17 cellular contexts compared by ENCODE assay signal in genomic region chr16:85204242-85205010, GRCh38.
A peak's percentile ranks its signal among the peaks of the same experiment; 100 is the strongest.
DNase-seq lines count a peak whose midpoint lies in the region; ATAC-seq and TF ChIP-seq lines count a peak whose summit lies in the region.
"Had no signal": no experiment of that assay in that cellular context is flagged by ENCODE, and none has a peak within 500 bp of the region (broad histone marks: within the 10 kb centered on the region; RNA-seq: fewer than 3 reads in every experiment).

No MANE protein-coding gene starts in this region.

- peak; percentile 91 for DNase-seq in EH (ENCODE audit: low read depth)
- DNase-seq in RWPE2 (ENCODE audit: low spot score) = no peak
- peak; percentile 81 for DNase-seq in epithelial cell of esophagus (ENCODE audit: low read depth)
- DNase-seq in osteoblast (ENCODE audit: insufficient read length, low spot score, missing footprints) = peak; percentile 98
- no peak for DNase-seq in WERI-Rb-1
- DNase-seq: activated B cell treated with CpG ODN at 0.5 μM for 24 hours; activated T-cell treated with anti-CD3 and anti-CD28 coated beads for 4 hours; amygdala; C1 segment of cervical spinal cord; endodermal cell; NCI-H187 treated with DMSO at 0.1 percent for 48 hours; NCI-H774; stimulated activated CD4-positive, alpha-beta T cell treated with anti-CD3 and anti-CD28 coated beads, Interleukin-1b, Interleukin-23, amount 100 ng/mL, for 48 hours had no signal

- H3K4me2 ChIP-seq in osteoblast (ENCODE audit: insufficient read depth, low read length) = no peak overlapping the region

- H3K4me1 ChIP-seq in RWPE2 (ENCODE audit: insufficient read depth, poor library complexity, severe bottlenecking) = peaks cover 21% of the 10 kb centered on the region
- peaks cover 17% of the 10 kb centered on the region for H3K4me1 ChIP-seq in osteoblast (ENCODE audit: insufficient read depth, low read length)

- no peaks in the 10 kb centered on the region for H4K20me1 ChIP-seq in osteoblast (ENCODE audit: insufficient read depth, low read length)

- H3K36me3 ChIP-seq in RWPE2 (ENCODE audit: low read depth) (no peaks in the 10 kb centered on the region), osteoblast (ENCODE audit: insufficient read depth, low read length) (no peaks in the 10 kb centered on the region), WERI-Rb-1 (no peaks in the 10 kb centered on the region)

- H3K9me3 ChIP-seq in RWPE2 (ENCODE audit: severe bottlenecking) (no peaks in the 10 kb centered on the region), osteoblast (ENCODE audit: low read depth, low read length) (peaks cover 3% of the 10 kb centered on the region), WERI-Rb-1 (ENCODE audit: severe bottlenecking) (no peaks in the 10 kb centered on the region)

- peaks cover 19% of the 10 kb centered on the region for H3K79me2 ChIP-seq in osteoblast (ENCODE audit: insufficient read depth, low read length)

- peak; percentile 33 for ATAC-seq in RWPE2 (ENCODE audit: low read depth)
- ATAC-seq in HG02884 (IDR thresholded peaks at IDR 0.05; ENCODE audit: unreplicated experiment) = no peak
- no peak for ATAC-seq in HG02970 (IDR thresholded peaks at IDR 0.05; ENCODE audit: low FRiP score, unreplicated experiment)
- no peak for ATAC-seq in GM19324 (IDR thresholded peaks at IDR 0.05; ENCODE audit: low FRiP score, unreplicated experiment)
- ATAC-seq: stimulated activated effector memory CD8-positive, alpha-beta T cell treated with anti-CD3 and anti-CD28 coated beads, Interleukin-12 subunit alpha, Interleukin-12 subunit beta, amount 100 ng/mL, for 72 hours had no signal

- no peaks in the 10 kb centered on the region for H3K27me3 ChIP-seq in RWPE2 (ENCODE audit: insufficient read depth, poor library complexity, severe bottlenecking)
- no peaks in the 10 kb centered on the region for H3K27me3 ChIP-seq in osteoblast (ENCODE audit: insufficient read depth, low read length)
- H3K27me3 ChIP-seq in WERI-Rb-1 (ENCODE audit: insufficient read depth, low read depth, severe bottlenecking) = no peaks in the 10 kb centered on the region

- H2AFZ ChIP-seq in osteoblast (ENCODE audit: low read length) = no peak overlapping the region

- H3K4me3 ChIP-seq in RWPE2 (ENCODE audit: severe bottlenecking) (no peak overlapping the region), epithelial cell of esophagus (ENCODE audit: low read length) (no peak overlapping the region), osteoblast (ENCODE audit: insufficient read depth, low read length) (no peak overlapping the region), WERI-Rb-1 (ENCODE audit: low read depth, low read length) (no peak overlapping the region)

- TF ChIP-seq CTCF in RWPE2 (IDR thresholded peaks at IDR 0.05; ENCODE audit: poor library complexity, severe bottlenecking) (no peak), epithelial cell of esophagus (IDR thresholded peaks at IDR 0.05; ENCODE audit: insufficient read depth, low read depth, low read length, missing control alignments) (no peak), osteoblast (IDR thresholded peaks at IDR 0.05; ENCODE audit: extremely low read depth, low read depth, low read length) (no peak), WERI-Rb-1 (IDR thresholded peaks at IDR 0.05; ENCODE audit: low read depth, low read length) (no peak)

- H3K27ac ChIP-seq in RWPE2 (ENCODE audit: poor library complexity, severe bottlenecking) (peak overlapping the region; percentile 58), osteoblast (ENCODE audit: low read depth, low read length) (peak overlapping the region; percentile 84), WERI-Rb-1 (no peak overlapping the region)

Comparison
In these comparisons a context has a peak if more than half of its experiments do, and no peak if none do; other contexts are left out.
1. DNase-seq: peak in EH (single experiment), epithelial cell of esophagus (single experiment) and osteoblast (single experiment); none in RWPE2 (single experiment) and WERI-Rb-1 (single experiment).